In genomic region chr19:16209266-16209665, GRCh38 we compare ENCODE assay signal across 1 cellular context.
TF ChIP-seq lines count a peak whose summit lies in the region.

No MANE protein-coding gene starts in this region.

TF ChIP-seq in HepG2, 621 proteins besides CTCF, POLR2A, EP300 and RAD21:
- TF ChIP-seq ZNF234 (CRISPR knock-in tag; conservative IDR thresholded peaks at IDR 0.05) (no peak), TAF15 (IDR thresholded peaks at IDR 0.05; ENCODE audit: low read depth, low read length, poor library complexity, severe bottlenecking) (no peak), ZNF367 (CRISPR knock-in tag; IDR thresholded peaks at IDR 0.05; ENCODE audit: borderline replicate concordance) (no peak), ZNF652 (CRISPR knock-in tag; IDR thresholded peaks at IDR 0.05; ENCODE audit: borderline replicate concordance, low read depth) (no peak), ARNT (IDR thresholded peaks at IDR 0.05) (no peak), PBX3 (CRISPR knock-in tag; IDR thresholded peaks at IDR 0.05; ENCODE audit: borderline replicate concordance) (no peak), BORCS8-MEF2B (CRISPR knock-in tag; IDR thresholded peaks at IDR 0.05) (no peak), KMT2B (CRISPR knock-in tag; IDR thresholded peaks at IDR 0.05) (no peak), CSRNP2 (CRISPR knock-in tag; conservative IDR thresholded peaks at IDR 0.05; ENCODE audit: low read depth) (no peak), ZNF747 (CRISPR knock-in tag; IDR thresholded peaks at IDR 0.05; ENCODE audit: borderline replicate concordance) (no peak), CEBPB (IDR thresholded peaks at IDR 0.05; ENCODE audit: borderline replicate concordance, low read depth, low read length) (no peak), MYNN (CRISPR knock-in tag; IDR thresholded peaks at IDR 0.05; ENCODE audit: low read depth) (no peak), RFXAP (CRISPR knock-in tag; IDR thresholded peaks at IDR 0.05; ENCODE audit: borderline replicate concordance) (no peak), GFI1 (CRISPR knock-in tag; IDR thresholded peaks at IDR 0.05; ENCODE audit: borderline replicate concordance) (no peak), FOXM1 (CRISPR knock-in tag; IDR thresholded peaks at IDR 0.05) (no peak), ZNF883 (CRISPR knock-in tag; IDR thresholded peaks at IDR 0.05; ENCODE audit: not compliant biosample characterization) (no peak), CHD4 (IDR thresholded peaks at IDR 0.05; ENCODE audit: borderline replicate concordance, low read length) (no peak), NFRKB (IDR thresholded peaks at IDR 0.05) (no peak), JUN (CRISPR knock-in tag; IDR thresholded peaks at IDR 0.05) (no peak), ZNF761 (CRISPR knock-in tag; conservative IDR thresholded peaks at IDR 0.05) (no peak)
